Comparison of ENCODE assay signal across 8 cellular contexts in genomic region chr3:12663936-12664908, GRCh38. TPM values are rescaled to one million over a fixed set of nuclear protein-coding genes. Genes with fewer than 3 reads are reported as not detected.
DNase-seq lines count a peak whose midpoint lies in the region; ATAC-seq, FAIRE-seq and TF ChIP-seq lines count a peak whose summit lies in the region.

Gene RAF1, minus strand, starts transcription at chr3:12664117. Its CDS starts 45,396 bp downstream, at chr3:12618721.

- peak; percentile 99 for DNase-seq in AG10803 (ENCODE audit: low read depth)
- peak; percentile 93 for DNase-seq in NCI-H460 (ENCODE audit: extremely low read depth, low read depth)
- peak; percentile 98 for DNase-seq in activated CD4-positive, CD25-positive, alpha-beta regulatory T cell treated with anti-CD3 and anti-CD28 coated beads, Interleukin-2, amount 50 U/mL, for 72 hours
- DNase-seq in cerebellar nuclear complex (lab: John Stamatoyannopoulos, UW): peak; percentile 90 to 92
- DNase-seq in keratinocyte (ENCODE audit: low read depth, low spot score): peak; percentile 69
- DNase-seq in stimulated activated CD4-positive, alpha-beta T cell treated with anti-CD3 and anti-CD28 coated beads, Interleukin-15, amount 100 ng/mL, for 1 hour (ENCODE audit: low read depth in 1 of 2, low spot score in 1 of 2): peak; percentile 95 to 97

- ATAC-seq in GM19043 (IDR thresholded peaks at IDR 0.05; ENCODE audit: low read depth, unreplicated experiment) (peak; percentile 86), HG03378 (IDR thresholded peaks at IDR 0.05; ENCODE audit: unreplicated experiment) (peak; percentile 81)

- H3K9me3 ChIP-seq in keratinocyte (ENCODE audit: control insufficient read depth, low read depth, low read length): no peaks in the 10 kb centered on the region

- H3K9ac ChIP-seq in keratinocyte (ENCODE audit: control insufficient read depth, extremely low read depth, insufficient read depth, low read length): peak within 1 kb of the TSS; percentile 98

- H3K4me3 ChIP-seq in AG10803 (ENCODE audit: low read length): peak within 1 kb of the TSS; percentile 91
- peak within 1 kb of the TSS; percentile 94 to 99 (median 96) for H3K4me3 ChIP-seq in keratinocyte (ENCODE audit: control insufficient read depth in 2 of 3, extremely low read depth in 1 of 3, insufficient read depth in 2 of 3, low read depth in 1 of 3, low read length in 3 of 3)

- peak within 1 kb of the TSS; percentile 97 for H3K27ac ChIP-seq in keratinocyte (ENCODE audit: control insufficient read depth, insufficient read depth, low read length)

- TF ChIP-seq CTCF in AG10803 (conservative IDR thresholded peaks at IDR 0.05; ENCODE audit: low read length) (0 out of 2 replicates have a peak, but pooled peaks have one; percentile 9), keratinocyte (optimal IDR thresholded peaks at IDR 0.05 in 1 of 3, IDR thresholded peaks at IDR 0.05 in 1 of 3, conservative IDR thresholded peaks at IDR 0.05 in 1 of 3; ENCODE audit: extremely low read depth in 1 of 3, insufficient read depth in 2 of 3, low read length in 3 of 3) (no peak)

- H3K4me1 ChIP-seq in keratinocyte (ENCODE audit: control insufficient read depth, extremely low read depth, insufficient read depth, low read length): peaks cover 13% of the 10 kb centered on the region

- H3K36me3 ChIP-seq in keratinocyte (ENCODE audit: control insufficient read depth in 2 of 2, extremely low read depth in 1 of 2, insufficient read depth in 2 of 2, low read length in 2 of 2): no peaks in the 10 kb centered on the region

- dilution Hi-C loops in keratinocyte (cut with MboI; ENCODE audit: extremely low pct_ligation_motif_present, low sequenced_read_pairs): no loop called here

- peaks cover 46% of the 10 kb centered on the region for H3K79me2 ChIP-seq in keratinocyte (ENCODE audit: control insufficient read depth, insufficient read depth, low read length)

- no peaks in the 10 kb centered on the region for H3K9me1 ChIP-seq in keratinocyte (ENCODE audit: control insufficient read depth, extremely low read depth, insufficient read depth, low read length)

- FAIRE-seq in keratinocyte (lab: Jason Lieb, UNC): no peak

- no peaks in the 10 kb centered on the region for H3K27me3 ChIP-seq in keratinocyte (ENCODE audit: control insufficient read depth, extremely low read depth, insufficient read depth, low read length)

- peak within 1 kb of the TSS; percentile 100 for H2AFZ ChIP-seq in keratinocyte (ENCODE audit: control insufficient read depth, low read length)

- H3K4me2 ChIP-seq in keratinocyte (ENCODE audit: control insufficient read depth, extremely low read depth, insufficient read depth, low read depth, low read length): peak within 1 kb of the TSS; percentile 99

- H4K20me1 ChIP-seq in keratinocyte (ENCODE audit: control insufficient read depth, extremely low read depth, insufficient read depth, low read length): peaks cover 1% of the 10 kb centered on the region

RNA-seq across cellular contexts. Expression of gene RAF1, which starts in this region (rescaled TPM):
- total RNA-seq in NCI-H460 (2014; rRNA removed; shearing (Covaris generic)): 47.7 and 47.8 TPM in 2 replicates
- 71.6 and 106 TPM in 2 replicates for polyA plus RNA-seq in NCI-H460 (2014; cell fraction: nucleus; rRNA removed)
- polyA plus RNA-seq in keratinocyte: 68.3 to 92.4 TPM (median 80.1 TPM) in 3 replicates
- polyA plus RNA-seq in keratinocyte (2011; ENCODE audit: low read depth): 37.3 TPM
- polyA plus RNA-seq in keratinocyte (2011; cell fraction: cytosol; rRNA removed): 52.7 and 76.6 TPM in 2 replicates
- polyA plus RNA-seq in keratinocyte (2011; cell fraction: nucleus; rRNA removed): 99.3 and 102 TPM in 2 replicates
- polyA plus RNA-seq in keratinocyte (2012; ENCODE audit: low replicate concordance): 44.5 and 52.1 TPM in 2 replicates
- 78.9 to 152 TPM (median 116 TPM) in 3 replicates for polyA minus RNA-seq in keratinocyte
- polyA minus RNA-seq in keratinocyte (2011; cell fraction: cytosol; rRNA and poly(A)+ RNA removed): 64.5 TPM
- 72.2 and 98.4 TPM in 2 replicates for polyA minus RNA-seq in keratinocyte (2011; cell fraction: nucleus; rRNA and poly(A)+ RNA removed)

Comparison
In these comparisons a context has a peak if more than half of its experiments do, and no peak if none do; other contexts are left out.
1. Peak in every context shown above with its lines: DNase-seq, ATAC-seq, H3K4me3 ChIP-seq and H3K27ac ChIP-seq.